ENCODE assay signal across 16 cellular contexts in the genomic region with DNA sequence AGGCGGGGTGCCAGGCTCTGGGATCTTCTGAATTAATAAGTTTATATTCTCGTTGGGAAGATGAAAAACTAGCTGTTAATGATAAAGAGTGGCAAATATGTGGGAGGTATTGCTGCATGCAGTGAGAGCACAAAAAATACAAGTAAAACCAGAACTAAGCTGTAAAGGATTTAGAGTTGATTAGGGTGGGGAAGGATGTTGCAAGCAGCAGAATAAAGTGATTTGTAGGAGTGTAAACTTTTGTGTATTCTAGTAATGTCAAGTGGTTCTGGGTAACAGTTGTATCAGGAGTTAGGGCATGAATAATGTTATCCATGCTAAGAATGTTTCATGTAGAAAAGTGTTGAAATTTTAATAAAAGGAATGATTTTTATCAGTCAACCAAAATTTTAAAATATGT. TPM values are rescaled to one million over a fixed set of nuclear protein-coding genes. Genes with fewer than 3 reads are reported as not detected.
A peak's percentile ranks its signal among the peaks of the same experiment; 100 is the strongest.
DNase-seq lines count a peak whose midpoint lies in the region; ATAC-seq, FAIRE-seq and TF ChIP-seq lines count a peak whose summit lies in the region.
"Had no signal": no experiment of that assay in that cellular context is flagged by ENCODE, and none has a peak within 500 bp of the region (broad histone marks: within the 10 kb centered on the region; RNA-seq: fewer than 3 reads in every experiment).

No MANE protein-coding gene starts in this region.

- H3K4me3 ChIP-seq in epithelial cell of esophagus (ENCODE audit: low read length) (no peak overlapping the region), left lung (no peak overlapping the region), transverse colon (no peak overlapping the region)

- ATAC-seq in left lung = peak; percentile 76
- no peak for ATAC-seq in activated CD8-positive, alpha-beta memory T cell treated with anti-CD3 and anti-CD28 coated beads, Interleukin-2, amount 10 ng/mL, durations not matched to agents 7 days and 5 days
- ATAC-seq: HCT116 had no signal

- no peak for DNase-seq in H54 (ENCODE audit: insufficient read length, low spot score)
- peak; percentile 4 for DNase-seq in epithelial cell of esophagus (ENCODE audit: low read depth)
- no peak for DNase-seq in left lung
- no peak for DNase-seq in transverse colon
- DNase-seq in pons (ENCODE audit: low spot score) = no peak
- DNase-seq in activated T-cell treated with anti-CD3 and anti-CD28 coated beads for 4 hours = no peak
- DNase-seq in NCI-H146 (lab: John Stamatoyannopoulos, UW) = no peak
- DNase-seq in activated CD8-positive, alpha-beta memory T cell treated with anti-CD3 and anti-CD28 coated beads, Interleukin-2, amount 10 ng/mL, durations not matched to agents 7 days and 5 days = no peak
- DNase-seq: C1 segment of cervical spinal cord; Calu3; CD4-positive, alpha-beta T cell; DMS 273 treated with DMSO at 0.1 percent for 48 hours; IMR-90 had no signal

- TF ChIP-seq EP300 in transverse colon (IDR thresholded peaks at IDR 0.05; ENCODE audit: low read depth) = no peak

- no peaks in the 10 kb centered on the region for H3K4me1 ChIP-seq in left lung
- peaks cover 0 to 33% (median 10%) of the 10 kb centered on the region in 4 donors for H3K4me1 ChIP-seq in transverse colon

- WGBS in transverse colon (ENCODE audit: low coverage in 1 of 2), 2 donors = 79% methylated on average over 2 of the region's 2 CpGs; no CpG with 5 or more reads in 1 of the 2 donors

- no peaks in the 10 kb centered on the region for H3K9me3 Mint-ChIP-seq in activated CD8-positive, alpha-beta memory T cell treated with anti-CD3 and anti-CD28 coated beads, Interleukin-2, amount 10 ng/mL, durations not matched to agents 7 days and 5 days (ENCODE audit: low read depth)
- H3K9me3 Mint-ChIP-seq: CD4-positive, alpha-beta T cell had no signal

- no peak overlapping the region for H3K27ac Mint-ChIP-seq in activated CD8-positive, alpha-beta memory T cell treated with anti-CD3 and anti-CD28 coated beads, Interleukin-2, amount 10 ng/mL, durations not matched to agents 7 days and 5 days
- H3K27ac Mint-ChIP-seq: B cell; CD4-positive, alpha-beta T cell had no signal

- TF ChIP-seq CTCF in epithelial cell of esophagus (IDR thresholded peaks at IDR 0.05; ENCODE audit: insufficient read depth, low read depth, low read length, missing control alignments) (no peak), left lung (IDR thresholded peaks at IDR 0.05) (no peak), transverse colon (IDR thresholded peaks at IDR 0.05) (no peak)

- H3K27me3 ChIP-seq in left lung = no peaks in the 10 kb centered on the region
- no peaks in the 10 kb centered on the region for H3K27me3 ChIP-seq in transverse colon

- H3K36me3 ChIP-seq in left lung (no peaks in the 10 kb centered on the region), transverse colon (no peaks in the 10 kb centered on the region)

- no peaks in the 10 kb centered on the region for H3K27me3 Mint-ChIP-seq in activated CD8-positive, alpha-beta memory T cell treated with anti-CD3 and anti-CD28 coated beads, Interleukin-2, amount 10 ng/mL, durations not matched to agents 7 days and 5 days
- H3K27me3 Mint-ChIP-seq: CD4-positive, alpha-beta T cell had no signal

- in situ Hi-C loops in transverse colon (cut with MboI; ENCODE audit: low pct_ligation_motif_present in 1 of 4, low pct_unique_long_range_greater_than_20kb in 1 of 4, low sequenced_read_pairs in 3 of 4) = no loop called here

- TF ChIP-seq POLR2A in H54 (IDR thresholded peaks at IDR 0.05; ENCODE audit: low read depth, low read length) (no peak), transverse colon (IDR thresholded peaks at IDR 0.05) (no peak)

- H3K4me3 Mint-ChIP-seq in activated CD8-positive, alpha-beta memory T cell treated with anti-CD3 and anti-CD28 coated beads, Interleukin-2, amount 10 ng/mL, durations not matched to agents 7 days and 5 days = no peak overlapping the region
- H3K4me3 Mint-ChIP-seq: B cell; CD4-positive, alpha-beta T cell had no signal

- CTCF ChIA-PET in activated CD8-positive, alpha-beta memory T cell treated with anti-CD3 and anti-CD28 coated beads, Interleukin-2, amount 10 ng/mL, durations not matched to agents 7 days and 5 days (lab: Charles Lee) = interaction anchor here (2.2 kb wide), 1 partner anchor 18 kb away, joined by 7 read pairs; a partner anchor contains a TSS

- intact Hi-C loops in left lung (cut with DNase I) (no loop called here), transverse colon (cut with DNase I; ENCODE audit: low total_unique reads) (no loop called here)

- H3K4me1 Mint-ChIP-seq in activated CD8-positive, alpha-beta memory T cell treated with anti-CD3 and anti-CD28 coated beads, Interleukin-2, amount 10 ng/mL, durations not matched to agents 7 days and 5 days = peaks cover 1% of the 10 kb centered on the region
- H3K4me1 Mint-ChIP-seq: B cell had no signal

- no peaks in the 10 kb centered on the region for H3K9me3 ChIP-seq in left lung
- no peaks in the 10 kb centered on the region for H3K9me3 ChIP-seq in transverse colon

- H3K27ac ChIP-seq in left lung = no peak overlapping the region
- peak overlapping the region; percentile 25 to 77 (median 68) for H3K27ac ChIP-seq in transverse colon

- FAIRE-seq in H54 (lab: Jason Lieb, UNC) = peak; percentile 38
- FAIRE-seq: H1 had no signal

- H3K36me3 Mint-ChIP-seq in activated CD8-positive, alpha-beta memory T cell treated with anti-CD3 and anti-CD28 coated beads, Interleukin-2, amount 10 ng/mL, durations not matched to agents 7 days and 5 days = peaks cover 8% of the 10 kb centered on the region

RNA-seq across cellular contexts. Expression of a gene that starts 18.1 kb away (rescaled TPM):
- 10 to 100 TPM; 24.2 to 32.1 TPM for total RNA-seq in left lung
- 10 to 100 TPM; 21.3 to 32.7 (median 27.9) TPM for total RNA-seq in transverse colon
- 1 to 10 TPM; 5.9 to 6.1 TPM for total RNA-seq in activated CD8-positive, alpha-beta memory T cell treated with anti-CD3 and anti-CD28 coated beads, Interleukin-2, amount 10 ng/mL, durations not matched to agents 7 days and 5 days

Comparison
In these comparisons a context has a peak if more than half of its experiments do, and no peak if none do; other contexts are left out.
1. H3K27ac ChIP-seq: peak in transverse colon (4 of 4); none in left lung (0 of 2).